Comparison of ENCODE assay signal across 9 cellular contexts in the genomic region with DNA sequence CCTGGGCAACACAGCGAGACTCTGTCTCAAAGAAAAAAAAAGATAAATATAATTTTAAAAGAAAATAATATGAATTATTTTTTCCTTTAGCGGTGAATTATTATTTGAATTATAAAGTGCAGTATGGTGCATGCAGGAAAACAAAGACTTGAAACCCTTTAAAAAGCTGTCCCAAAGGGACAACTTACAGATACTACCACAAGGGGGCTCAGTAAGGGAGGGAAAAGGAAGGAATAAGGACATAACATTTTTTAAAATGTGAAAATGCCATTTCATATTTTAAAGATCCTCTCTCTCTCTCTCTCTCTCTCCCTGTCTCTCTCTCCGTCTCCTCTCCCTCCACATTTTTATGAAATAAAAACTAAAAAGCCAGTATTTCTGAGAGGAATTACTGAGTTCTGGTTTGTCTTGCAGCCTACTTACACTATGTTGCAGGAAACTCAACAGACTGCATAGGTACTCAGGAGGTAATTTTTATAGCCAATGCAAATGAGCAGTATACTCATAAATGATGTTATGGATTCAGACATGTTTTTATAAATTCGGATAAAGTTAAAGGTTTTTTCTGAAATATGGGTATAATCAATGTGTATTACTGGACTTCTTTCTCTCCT.
DNase-seq lines count a peak whose midpoint lies in the region; ATAC-seq lines count a peak whose summit lies in the region.
"Had no signal": no experiment of that assay in that cellular context is flagged by ENCODE, and none has a peak within 500 bp of the region (broad histone marks: within the 10 kb centered on the region; RNA-seq: fewer than 3 reads in every experiment).

No MANE protein-coding gene starts in this region.

- H3K4me1 Mint-ChIP-seq in effector memory CD8-positive, alpha-beta T cell (ENCODE audit: low read depth in 2 of 2) = peaks cover 1 to 4% of the 10 kb centered on the region in 2 donors
- H3K4me1 Mint-ChIP-seq: activated naive CD8-positive, alpha-beta T cell treated with anti-CD3 and anti-CD28 coated beads, Interleukin-2, amount 10 ng/mL, durations not matched to agents 7 days and 5 days had no signal

- H3K27ac Mint-ChIP-seq in effector memory CD8-positive, alpha-beta T cell = no peak overlapping the region
- H3K27ac Mint-ChIP-seq: activated naive CD8-positive, alpha-beta T cell treated with anti-CD3 and anti-CD28 coated beads, Interleukin-2, amount 10 ng/mL, durations not matched to agents 7 days and 5 days had no signal

- H3K9me3 Mint-ChIP-seq in effector memory CD8-positive, alpha-beta T cell = no peaks in the 10 kb centered on the region
- H3K9me3 Mint-ChIP-seq: activated naive CD8-positive, alpha-beta T cell treated with anti-CD3 and anti-CD28 coated beads, Interleukin-2, amount 10 ng/mL, durations not matched to agents 7 days and 5 days had no signal

- H3K27ac ChIP-seq in caudate nucleus (ENCODE audit: low read depth, low read length) = no peak overlapping the region

- ATAC-seq in HG02852 (IDR thresholded peaks at IDR 0.05; ENCODE audit: unreplicated experiment) (peak; percentile 68), HG02588 (IDR thresholded peaks at IDR 0.05; ENCODE audit: unreplicated experiment) (no peak)
- ATAC-seq in effector memory CD8-positive, alpha-beta T cell (replicated peaks) = peak; percentile 39

- no peak overlapping the region for H3K4me3 Mint-ChIP-seq in effector memory CD8-positive, alpha-beta T cell
- H3K4me3 Mint-ChIP-seq: activated naive CD8-positive, alpha-beta T cell treated with anti-CD3 and anti-CD28 coated beads, Interleukin-2, amount 10 ng/mL, durations not matched to agents 7 days and 5 days had no signal

- no peaks in the 10 kb centered on the region for H3K36me3 Mint-ChIP-seq in effector memory CD8-positive, alpha-beta T cell (ENCODE audit: insufficient read depth)
- H3K36me3 Mint-ChIP-seq: activated naive CD8-positive, alpha-beta T cell treated with anti-CD3 and anti-CD28 coated beads, Interleukin-2, amount 10 ng/mL, durations not matched to agents 7 days and 5 days had no signal

- peaks cover 1 to 9% of the 10 kb centered on the region in 2 donors for H3K27me3 Mint-ChIP-seq in effector memory CD8-positive, alpha-beta T cell
- H3K27me3 Mint-ChIP-seq: activated naive CD8-positive, alpha-beta T cell treated with anti-CD3 and anti-CD28 coated beads, Interleukin-2, amount 10 ng/mL, durations not matched to agents 7 days and 5 days had no signal

- DNase-seq in NCI-H2081 (lab: John Stamatoyannopoulos, UW) (peak; percentile 5 to 28), NCI-H2081 treated with DMSO at 0.1 percent for 48 hours (lab: John Stamatoyannopoulos, UW) (no peak), NCI-H69 (lab: John Stamatoyannopoulos, UW) (peak; percentile 68), renal cortical epithelial cell (ENCODE audit: low read depth) (peak; percentile 39), caudate nucleus (lab: John Stamatoyannopoulos, UW) (no peak)
- peak in 1 of 3 experiments; percentile 3 for DNase-seq in effector memory CD8-positive, alpha-beta T cell
- DNase-seq: activated naive CD8-positive, alpha-beta T cell treated with anti-CD3 and anti-CD28 coated beads, Interleukin-2, amount 10 ng/mL, durations not matched to agents 7 days and 5 days had no signal

Comparison
In these comparisons a context has a peak if more than half of its experiments do, and no peak if none do; other contexts are left out.
1. DNase-seq: peak in NCI-H2081 (2 of 2), NCI-H69 (single experiment) and renal cortical epithelial cell (single experiment); none in NCI-H2081 treated with DMSO at 0.1 percent for 48 hours (single experiment) and caudate nucleus (0 of 61).